Comparison of ENCODE assay signal across 22 cellular contexts in the genomic region with DNA sequence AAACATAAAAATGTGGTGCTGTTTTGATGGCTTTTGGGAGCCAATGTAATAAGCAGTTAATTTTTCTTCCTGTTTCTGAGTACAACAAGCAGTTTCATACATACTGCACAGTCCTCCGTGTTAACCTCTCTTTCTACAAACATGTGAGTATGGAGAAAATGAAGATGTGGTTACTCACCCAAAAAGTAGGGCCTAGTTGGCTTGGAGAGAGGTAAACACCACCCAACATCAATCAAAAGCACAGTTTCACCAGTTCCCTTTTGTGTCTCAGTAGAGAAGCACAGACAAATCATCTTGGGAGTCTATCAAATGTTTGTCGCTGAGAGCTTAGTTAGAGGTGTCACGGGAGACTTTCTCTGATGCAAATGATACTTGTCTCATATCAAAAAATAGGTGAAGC.
"Had no signal": no experiment of that assay in that cellular context is flagged by ENCODE, and none has a peak within 500 bp of the region (broad histone marks: within the 10 kb centered on the region; RNA-seq: fewer than 3 reads in every experiment).

No MANE protein-coding gene starts in this region.

- H3K4me3 ChIP-seq: body of pancreas, coronary artery had no signal

- ATAC-seq: activated CD8-positive, alpha-beta memory T cell treated with anti-CD3 and anti-CD28 coated beads, Interleukin-2, amount 10 ng/mL, durations not matched to agents 7 days and 5 days; body of pancreas; PC-3 had no signal

- H3K27ac ChIP-seq: body of pancreas, coronary artery had no signal

- H3K9me3 ChIP-seq: body of pancreas had no signal

- DNase-seq: activated B cell treated with CpG ODN at 0.5 μM for 24 hours; activated CD4-positive, alpha-beta T cell treated with anti-CD3 and anti-CD28 coated beads for 1 hour; activated CD4-positive, alpha-beta T cell treated with anti-CD3 and anti-CD28 coated beads, Interleukin-2, amount 10 ng/mL, durations not matched to agents 24 days and 14 days; activated CD4-positive, alpha-beta T cell treated with anti-CD3 and anti-CD28 coated beads, Interleukin-2, amount 50 U/mL, for 48 hours; activated CD8-positive, alpha-beta memory T cell treated with anti-CD3 and anti-CD28 coated beads, Interleukin-2, amount 10 ng/mL, durations not matched to agents 7 days and 5 days; activated effector memory CD4-positive, alpha-beta T cell treated with Interleukin-2 at 50 U/mL for 16 hours; activated naive CD4-positive, alpha-beta T cell; activated T-cell treated with anti-CD3 and anti-CD28 coated beads, Interleukin-2, amount 50 U/mL, for 24 hours; aorta; body of pancreas; central memory CD4-positive, alpha-beta T cell; NCI-H1092 treated with DMSO at 0.1 percent for 48 hours; NCI-H1417 treated with DMSO at 0.1 percent for 48 hours; NCI-H1694 treated with DMSO at 0.1 percent for 48 hours; NCI-H2029 treated with DMSO at 0.1 percent for 48 hours; NCI-H510A treated with DMSO at 0.1 percent for 48 hours; NCI-H69; PC-3; SHP77 treated with DMSO at 0.1 percent for 48 hours had no signal

- H3K27me3 ChIP-seq: body of pancreas had no signal

- H3K4me1 ChIP-seq: body of pancreas had no signal

- FAIRE-seq: bronchial epithelial cell, TTC549 had no signal
